In genomic region chr1:145828368-145829016, GRCh38 we compare ENCODE assay signal across 1 cellular context.
TF ChIP-seq lines count a peak whose summit lies in the region.

No MANE protein-coding gene starts in this region.

TF ChIP-seq in GM23338, 12 proteins besides CTCF, POLR2A, EP300 and RAD21:
- TF ChIP-seq JUNB (IDR thresholded peaks at IDR 0.05; ENCODE audit: unreplicated experiment) (no peak), POLR2AphosphoS5 (IDR thresholded peaks at IDR 0.05; ENCODE audit: low read depth) (no peak), EZH2 (IDR thresholded peaks at IDR 0.05; ENCODE audit: low read depth, unreplicated experiment) (no peak)
TF ChIP-seq in GM23338: peak in this region for 0.
